Comparison of ENCODE assay signal across 8 cellular contexts in the genomic region with DNA sequence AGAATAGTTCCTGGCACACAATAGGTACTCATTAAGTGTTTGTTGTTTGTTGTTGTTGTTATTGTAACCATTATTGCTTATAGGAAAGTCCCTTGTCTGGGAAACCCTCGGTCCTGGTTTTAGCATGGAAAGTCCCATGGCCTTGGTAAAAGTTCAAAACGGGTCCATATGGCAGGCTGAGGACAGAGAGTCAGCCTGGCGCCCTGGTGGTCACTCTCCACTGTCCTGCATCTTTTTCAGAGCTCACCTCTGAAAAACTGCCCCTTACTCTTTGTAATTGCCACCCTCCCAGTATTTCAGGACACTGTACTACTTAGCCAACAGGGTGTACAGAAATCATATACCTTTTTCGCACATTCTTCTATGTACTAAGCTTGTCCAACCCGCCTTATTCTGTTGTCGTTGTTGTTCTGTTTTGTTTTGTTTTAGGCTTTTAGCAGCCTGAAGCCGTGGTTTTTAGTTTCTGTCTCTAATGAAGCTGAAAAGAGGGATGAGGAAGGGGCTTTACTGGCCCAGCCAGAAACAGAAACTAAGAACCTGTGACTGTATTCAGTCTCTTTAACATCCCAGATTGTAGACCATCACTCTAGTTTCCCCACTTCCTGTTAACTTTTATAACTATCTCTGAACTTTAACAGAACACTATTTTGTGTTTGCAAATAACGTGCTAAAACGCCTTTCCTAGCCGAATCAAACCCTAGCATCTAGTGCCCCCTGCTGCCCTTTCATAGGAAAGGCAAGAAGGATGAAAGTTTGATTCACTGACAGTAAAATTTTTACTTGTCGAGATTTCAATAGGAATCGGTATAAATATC. TPM values are rescaled to one million over a fixed set of nuclear protein-coding genes. Genes with fewer than 3 reads are reported as not detected.
DNase-seq lines count a peak whose midpoint lies in the region; ATAC-seq and TF ChIP-seq lines count a peak whose summit lies in the region.

No MANE protein-coding gene starts in this region.

- no peaks in the 10 kb centered on the region for H3K9me3 Mint-ChIP-seq in naive thymus-derived CD4-positive, alpha-beta T cell

- H3K4me1 ChIP-seq in naive thymus-derived CD4-positive, alpha-beta T cell (ENCODE audit: control insufficient read depth in 2 of 2, insufficient read depth in 2 of 2, low read length in 2 of 2) = peaks cover 0 to 5% of the 10 kb centered on the region in 2 donors
- peaks cover 20% of the 10 kb centered on the region for H3K4me1 ChIP-seq in suprapubic skin

- no peak overlapping the region for H3K4me3 Mint-ChIP-seq in naive thymus-derived CD4-positive, alpha-beta T cell

- peaks cover 0 to 3% of the 10 kb centered on the region in 2 donors for H3K27me3 ChIP-seq in naive thymus-derived CD4-positive, alpha-beta T cell (ENCODE audit: control insufficient read depth in 2 of 2, insufficient read depth in 2 of 2, low read length in 2 of 2)
- H3K27me3 ChIP-seq in suprapubic skin = no peaks in the 10 kb centered on the region

- ATAC-seq in GM19324 (IDR thresholded peaks at IDR 0.05; ENCODE audit: low FRiP score, unreplicated experiment) = peak; percentile 34
- ATAC-seq in naive thymus-derived CD4-positive, alpha-beta T cell = peak; percentile 88

- DNase-seq in HT-29 (ENCODE audit: low spot score) (peak; percentile 83), NOMO-1 treated with dmso at 0.1 percent for 144 hours (lab: John Stamatoyannopoulos, UW; ENCODE audit: unreplicated experiment) (peak; percentile 58), activated T-cell treated with anti-CD3 and anti-CD28 coated beads for 1 hour (ENCODE audit: low read depth) (peak; percentile 42), fibroblast of gingiva (ENCODE audit: low read depth) (peak; percentile 67), suprapubic skin (ENCODE audit: low spot score in 2 of 2) (no peak)
- DNase-seq in naive thymus-derived CD4-positive, alpha-beta T cell = peak in 8 of 9 donors; percentile 38 to 76 (median 66)

- TF ChIP-seq EP300 in suprapubic skin (IDR thresholded peaks at IDR 0.05) = no peak

- H3K9me3 ChIP-seq in naive thymus-derived CD4-positive, alpha-beta T cell (ENCODE audit: control insufficient read depth in 2 of 3, low read length in 3 of 3) = no peaks in the 10 kb centered on the region
- no peaks in the 10 kb centered on the region for H3K9me3 ChIP-seq in suprapubic skin

- H3K36me3 Mint-ChIP-seq in naive thymus-derived CD4-positive, alpha-beta T cell = peaks cover 0 to 2% (median 0%) of the 10 kb centered on the region in 5 donors

- WGBS in suprapubic skin = 20% methylated on average over 12 of the region's 12 CpGs

- H3K27ac ChIP-seq in C4-2B (peak overlapping the region; percentile 78), suprapubic skin (no peak overlapping the region)
- no peak overlapping the region for H3K27ac ChIP-seq in naive thymus-derived CD4-positive, alpha-beta T cell (ENCODE audit: low read depth, low read length)

- no peak overlapping the region for H3K27ac Mint-ChIP-seq in naive thymus-derived CD4-positive, alpha-beta T cell

- TF ChIP-seq POLR2A in suprapubic skin (IDR thresholded peaks at IDR 0.05) = no peak

- POLR2A ChIA-PET in naive thymus-derived CD4-positive, alpha-beta T cell (lab: Charles Lee) = interaction anchor here (1.9 kb wide), 1 partner anchor 244 kb away, joined by 4 read pairs; no protein-coding TSS in a partner anchor

- peaks cover 0 to 6% (median 0%) of the 10 kb centered on the region in 7 donors for H3K4me1 Mint-ChIP-seq in naive thymus-derived CD4-positive, alpha-beta T cell

- no peaks in the 10 kb centered on the region for H3K27me3 Mint-ChIP-seq in naive thymus-derived CD4-positive, alpha-beta T cell

- TF ChIP-seq CTCF in C4-2B (conservative IDR thresholded peaks at IDR 0.05) = peak; percentile 91
- peak; percentile 73 to 77 for TF ChIP-seq CTCF in suprapubic skin (IDR thresholded peaks at IDR 0.05)

- H3K36me3 ChIP-seq in naive thymus-derived CD4-positive, alpha-beta T cell (ENCODE audit: control insufficient read depth in 2 of 3, insufficient read depth in 3 of 3, low read length in 3 of 3) = no peaks in the 10 kb centered on the region
- no peaks in the 10 kb centered on the region for H3K36me3 ChIP-seq in suprapubic skin

- CTCF ChIA-PET in naive thymus-derived CD4-positive, alpha-beta T cell (lab: Charles Lee) = interaction anchor here (0.6 to 3.0 kb wide), 13 partner anchors 11 to 501 kb away, joined by 3 to 30 read pairs (median 5); partner anchors contain the start of genes EFHC1 and MCM3

- H3K4me3 ChIP-seq in naive thymus-derived CD4-positive, alpha-beta T cell (ENCODE audit: low read length) = peak overlapping the region; percentile 68
- H3K4me3 ChIP-seq in suprapubic skin = peak overlapping the region; percentile 63

- intact Hi-C loops in naive thymus-derived CD4-positive, alpha-beta T cell (cut with micrococcal nuclease) = loop anchor here (1.0 to 10.0 kb wide), 19 partner anchors 8 to 1846 kb away; partner anchors contain the start of genes GCLC (in 2 of the 2), GSTA4 (in 2 of the 2), EFHC1 (in 1 of the 2) and LRRC1 (in 1 of the 2)

RNA-seq across cellular contexts. Expression of gene TMEM14A, which starts 7.6 kb away (rescaled TPM):
- 26.9 and 29.3 TPM in 2 replicates for total RNA-seq in HT-29 (2014; rRNA removed; shearing (Covaris generic))
- total RNA-seq in naive thymus-derived CD4-positive, alpha-beta T cell = 10 to 100 TPM in 1 of 5 experiments, 1 to 10 TPM in 4; 5.3 to 18.2 (median 8.0) TPM
- polyA plus RNA-seq in naive thymus-derived CD4-positive, alpha-beta T cell = 10 to 100 TPM; 18.0 to 26.1 TPM
- total RNA-seq in suprapubic skin = 10 to 100 TPM; 10.1 to 15.7 (median 12.4) TPM

Comparison
In these comparisons a context has a peak if more than half of its experiments do, and no peak if none do; other contexts are left out.
1. DNase-seq: peak in HT-29 (single experiment), NOMO-1 treated with dmso at 0.1 percent for 144 hours (single experiment), activated T-cell treated with anti-CD3 and anti-CD28 coated beads for 1 hour (single experiment), fibroblast of gingiva (single experiment) and naive thymus-derived CD4-positive, alpha-beta T cell (8 of 9); none in suprapubic skin (0 of 2).